In genomic region chr19:48512504-48513288, GRCh38 we compare ENCODE assay signal across 14 cellular contexts. TPM values are rescaled to one million over a fixed set of nuclear protein-coding genes. Genes with fewer than 3 reads are reported as not detected.
A peak's percentile ranks its signal among the peaks of the same experiment; 100 is the strongest.
DNase-seq lines count a peak whose midpoint lies in the region; ATAC-seq, FAIRE-seq and TF ChIP-seq lines count a peak whose summit lies in the region.
"Had no signal": no experiment of that assay in that cellular context is flagged by ENCODE, and none has a peak within 500 bp of the region (broad histone marks: within the 10 kb centered on the region; RNA-seq: fewer than 3 reads in every experiment).

No MANE protein-coding gene starts in this region.

- peaks cover 27% of the 10 kb centered on the region for H3K4me1 ChIP-seq in CD4-positive, alpha-beta memory T cell (ENCODE audit: insufficient read depth, low read length)
- H3K4me1 ChIP-seq in astrocyte (ENCODE audit: insufficient read depth, low read length) (peaks cover 6% of the 10 kb centered on the region), lower lobe of right lung (peaks cover 27% of the 10 kb centered on the region)

- no peaks in the 10 kb centered on the region for H4K20me1 ChIP-seq in astrocyte (ENCODE audit: insufficient read depth, low read length)

- no peak overlapping the region for H3K9ac ChIP-seq in astrocyte (ENCODE audit: low read length)

- no peak overlapping the region for H3K27ac Mint-ChIP-seq in CD4-positive, alpha-beta memory T cell
- H3K27ac Mint-ChIP-seq in astrocyte (ENCODE audit: unreplicated experiment), result no peak overlapping the region
- H3K27ac Mint-ChIP-seq: activated CD4-positive, alpha-beta memory T cell treated with anti-CD3 and anti-CD28 coated beads, Interleukin-2, amount 10 ng/mL, durations not matched to agents 7 days and 5 days; activated naive CD8-positive, alpha-beta T cell treated with anti-CD3 and anti-CD28 coated beads, Interleukin-2, amount 50 U/mL, for 24 hours; nephron; stimulated activated memory B cell treated with anti-CD40 and anti-IgM and Interleukin-4, amounts not matched to agents 10 μg/mL and 1 μg/mL and 100 μg/mL, for 72 hours had no signal

- H3K4me3 Mint-ChIP-seq in CD4-positive, alpha-beta memory T cell, result no peak overlapping the region
- no peak overlapping the region for H3K4me3 Mint-ChIP-seq in astrocyte (ENCODE audit: unreplicated experiment)
- H3K4me3 Mint-ChIP-seq: activated CD4-positive, alpha-beta memory T cell treated with anti-CD3 and anti-CD28 coated beads, Interleukin-2, amount 10 ng/mL, durations not matched to agents 7 days and 5 days; activated naive CD8-positive, alpha-beta T cell treated with anti-CD3 and anti-CD28 coated beads, Interleukin-2, amount 50 U/mL, for 24 hours; nephron; stimulated activated memory B cell treated with anti-CD40 and anti-IgM and Interleukin-4, amounts not matched to agents 10 μg/mL and 1 μg/mL and 100 μg/mL, for 72 hours had no signal

- H3K4me3 ChIP-seq in CD4-positive, alpha-beta memory T cell (ENCODE audit: low read length in 2 of 2), result peak overlapping the region; percentile 2 to 89
- peak overlapping the region; percentile 49 for H3K4me3 ChIP-seq in HFF-Myc (replicated peaks; ENCODE audit: low read depth, low read length)
- H3K4me3 ChIP-seq in astrocyte (ENCODE audit: insufficient read depth, low read depth, low read length), result no peak overlapping the region
- H3K4me3 ChIP-seq in lower lobe of right lung, result peak overlapping the region; percentile 68

- FAIRE-seq in astrocyte (lab: Jason Lieb, UNC), result no peak
- FAIRE-seq: endometrium had no signal

- ATAC-seq in lower lobe of right lung (no peak), HG02642 (IDR thresholded peaks at IDR 0.05; ENCODE audit: poor library complexity, unreplicated experiment) (no peak)
- ATAC-seq in activated CD4-positive, CD25-positive, alpha-beta regulatory T cell treated with anti-CD3 and anti-CD28 coated beads, Interleukin-2, amount 50 U/mL, for 24 hours, result no peak

- H3K36me3 ChIP-seq in CD4-positive, alpha-beta memory T cell (ENCODE audit: insufficient read depth, low read length), result no peaks in the 10 kb centered on the region
- H3K36me3 ChIP-seq in astrocyte (ENCODE audit: insufficient read depth, low read length) (no peaks in the 10 kb centered on the region), lower lobe of right lung (no peaks in the 10 kb centered on the region)

- H3K36me3 Mint-ChIP-seq in CD4-positive, alpha-beta memory T cell, result peaks cover 4 to 7% of the 10 kb centered on the region in 2 donors
- H3K36me3 Mint-ChIP-seq in astrocyte (ENCODE audit: low read depth, unreplicated experiment), result peaks cover 6% of the 10 kb centered on the region
- H3K36me3 Mint-ChIP-seq: stimulated activated memory B cell treated with anti-CD40 and anti-IgM and Interleukin-4, amounts not matched to agents 10 μg/mL and 1 μg/mL and 100 μg/mL, for 72 hours had no signal

- H3K4me2 ChIP-seq in astrocyte (ENCODE audit: low read length), result peak overlapping the region; percentile 93

- H3K27me3 ChIP-seq in CD4-positive, alpha-beta memory T cell (ENCODE audit: insufficient read depth, low read length), result no peaks in the 10 kb centered on the region
- H3K27me3 ChIP-seq in astrocyte (ENCODE audit: insufficient read depth, low read length) (peaks cover 18% of the 10 kb centered on the region), lower lobe of right lung (ENCODE audit: low read depth) (peaks cover 40% of the 10 kb centered on the region)

- intact Hi-C loops in CD4-positive, alpha-beta memory T cell (cut with micrococcal nuclease), result loop anchor here (1.0 to 5.0 kb wide), 4 partner anchors 43 to 1130 kb away; partner anchors contain the start of genes CYTH2, GRWD1, RRAS and SCAF1
- intact Hi-C loops in lower lobe of right lung (cut with DNase I), result no loop called here

- H3K4me1 Mint-ChIP-seq in CD4-positive, alpha-beta memory T cell, result peaks cover 8 to 16% (median 12%) of the 10 kb centered on the region in 4 donors
- H3K4me1 Mint-ChIP-seq in astrocyte (ENCODE audit: low read depth, unreplicated experiment), result peaks cover 7% of the 10 kb centered on the region

- DNase-seq in CD4-positive, alpha-beta memory T cell, result peak in 4 of 5 donors; percentile 20 to 68 (median 35)
- DNase-seq in HFF-Myc (ENCODE audit: extremely low read depth, low read depth) (no peak), astrocyte (ENCODE audit: low read depth) (no peak), lower lobe of right lung (no peak), activated gamma-delta T cell (lab: John Stamatoyannopoulos, UW) (no peak), NCI-H524 treated with DMSO at 0.1 percent for 48 hours (lab: John Stamatoyannopoulos, UW) (no peak)

- peak overlapping the region; percentile 59 for H3K27ac ChIP-seq in CD4-positive, alpha-beta memory T cell (ENCODE audit: low read depth, low read length)
- H3K27ac ChIP-seq in astrocyte (ENCODE audit: low read depth, low read length) (no peak overlapping the region), lower lobe of right lung (no peak overlapping the region)

- H3K9me3 Mint-ChIP-seq in CD4-positive, alpha-beta memory T cell, result no peaks in the 10 kb centered on the region
- no peaks in the 10 kb centered on the region for H3K9me3 Mint-ChIP-seq in astrocyte (ENCODE audit: unreplicated experiment)
- H3K9me3 Mint-ChIP-seq: activated CD4-positive, alpha-beta memory T cell treated with anti-CD3 and anti-CD28 coated beads, Interleukin-2, amount 10 ng/mL, durations not matched to agents 7 days and 5 days; activated naive CD8-positive, alpha-beta T cell treated with anti-CD3 and anti-CD28 coated beads, Interleukin-2, amount 50 U/mL, for 24 hours; nephron; stimulated activated memory B cell treated with anti-CD40 and anti-IgM and Interleukin-4, amounts not matched to agents 10 μg/mL and 1 μg/mL and 100 μg/mL, for 72 hours had no signal

- POLR2A ChIA-PET in CD4-positive, alpha-beta memory T cell (lab: Charles Lee; ENCODE audit: partially characterized antibody), result interaction anchor here (0.7 to 2.8 kb wide), 10 partner anchors 10 to 1151 kb away, joined by 3 to 10 read pairs (median 4); partner anchors contain the start of genes DBP, RPL18, SPHK2 and SYNGR4

- no peaks in the 10 kb centered on the region for H3K79me2 ChIP-seq in astrocyte (ENCODE audit: insufficient read depth, low read length)

- TF ChIP-seq CTCF in HFF-Myc (IDR thresholded peaks at IDR 0.05; ENCODE audit: low read depth, low read length, missing control alignments) (no peak), astrocyte (IDR thresholded peaks at IDR 0.05; ENCODE audit: insufficient read depth, low read depth, low read length) (no peak), lower lobe of right lung (IDR thresholded peaks at IDR 0.05) (no peak)

- no peaks in the 10 kb centered on the region for H3K9me3 ChIP-seq in CD4-positive, alpha-beta memory T cell (ENCODE audit: control insufficient read depth in 1 of 2, low read length in 2 of 2)
- no peaks in the 10 kb centered on the region for H3K9me3 ChIP-seq in astrocyte (ENCODE audit: insufficient read depth, low read depth, low read length)
- H3K9me3 ChIP-seq in lower lobe of right lung, result no peaks in the 10 kb centered on the region

- CTCF ChIA-PET in CD4-positive, alpha-beta memory T cell (lab: Charles Lee; ENCODE audit: partially characterized antibody), result interaction anchor here (1.4 kb wide), 1 partner anchor 23 kb away, joined by 4 read pairs; no protein-coding TSS in a partner anchor

- no peaks in the 10 kb centered on the region for H3K27me3 Mint-ChIP-seq in CD4-positive, alpha-beta memory T cell
- H3K27me3 Mint-ChIP-seq in astrocyte (ENCODE audit: low read depth, unreplicated experiment), result peaks cover 3% of the 10 kb centered on the region
- H3K27me3 Mint-ChIP-seq: activated CD4-positive, alpha-beta memory T cell treated with anti-CD3 and anti-CD28 coated beads, Interleukin-2, amount 10 ng/mL, durations not matched to agents 7 days and 5 days; activated naive CD8-positive, alpha-beta T cell treated with anti-CD3 and anti-CD28 coated beads, Interleukin-2, amount 50 U/mL, for 24 hours had no signal

- no peak overlapping the region for H2AFZ ChIP-seq in astrocyte (ENCODE audit: low read depth, low read length)

RNA-seq across cellular contexts. Expression of gene LMTK3, which starts 1.1 kb away (rescaled TPM):
- total RNA-seq in CD4-positive, alpha-beta memory T cell, result 10 to 100 TPM; 18.5 to 20.6 TPM
- under 1 TPM in 1 of 2 donors, not detected in 1; 0.17 TPM for polyA plus RNA-seq in CD4-positive, alpha-beta memory T cell
- 6.2 TPM in 2 replicates for total RNA-seq in astrocyte
- 7.1 TPM for total RNA-seq in lower lobe of right lung

RNA-seq across cellular contexts. Expression of gene SULT2B1, which starts 39.3 kb away (rescaled TPM):
- total RNA-seq in CD4-positive, alpha-beta memory T cell, result not detected
- polyA plus RNA-seq in CD4-positive, alpha-beta memory T cell, result under 1 TPM in 1 of 2 donors, not detected in 1; 0.13 TPM
- 0.31 TPM in 1 of 2 replicates, not detected in the other for total RNA-seq in astrocyte
- 14.4 TPM for total RNA-seq in lower lobe of right lung
- total RNA-seq: activated CD4-positive, alpha-beta memory T cell treated with anti-CD3 and anti-CD28 coated beads, Interleukin-2, amount 10 ng/mL, durations not matched to agents 7 days and 5 days; LHCN-M2 had no signal

RNA-seq across cellular contexts. Expression of gene CYTH2, which starts 43.5 kb away (rescaled TPM):
- total RNA-seq in CD4-positive, alpha-beta memory T cell, result 10 to 100 TPM; 74.9 to 89.0 TPM
- polyA plus RNA-seq in CD4-positive, alpha-beta memory T cell, result 10 to 100 TPM; 30.1 to 31.3 TPM
- total RNA-seq in astrocyte (62.4 and 67.1 TPM in 2 replicates), lower lobe of right lung (75.2 TPM)

RNA-seq across cellular contexts. Expression of gene KCNJ14, which starts 57.3 kb away (rescaled TPM):
- 1 to 10 TPM; 2.5 to 3.6 TPM for total RNA-seq in CD4-positive, alpha-beta memory T cell
- under 1 TPM; 0.18 to 0.22 TPM for polyA plus RNA-seq in CD4-positive, alpha-beta memory T cell
- 1.4 TPM in 2 replicates for total RNA-seq in astrocyte
- total RNA-seq in lower lobe of right lung, result 0.71 TPM

Comparison
In these comparisons a context has a peak if more than half of its experiments do, and no peak if none do; other contexts are left out.
1. DNase-seq: peak in CD4-positive, alpha-beta memory T cell (4 of 5); none in HFF-Myc (single experiment), astrocyte (single experiment), lower lobe of right lung (single experiment), activated gamma-delta T cell (single experiment) and NCI-H524 treated with DMSO at 0.1 percent for 48 hours (single experiment).
2. RNA of gene SULT2B1, which starts 39.3 kb away (total RNA-seq): 14.4 TPM in lower lobe of right lung (single experiment); 0.31 TPM in astrocyte and not detected in CD4-positive, alpha-beta memory T cell; every median in the first group is over 10 times any median in the second.